Comparison of ENCODE assay signal across 9 cellular contexts in the genomic region with DNA sequence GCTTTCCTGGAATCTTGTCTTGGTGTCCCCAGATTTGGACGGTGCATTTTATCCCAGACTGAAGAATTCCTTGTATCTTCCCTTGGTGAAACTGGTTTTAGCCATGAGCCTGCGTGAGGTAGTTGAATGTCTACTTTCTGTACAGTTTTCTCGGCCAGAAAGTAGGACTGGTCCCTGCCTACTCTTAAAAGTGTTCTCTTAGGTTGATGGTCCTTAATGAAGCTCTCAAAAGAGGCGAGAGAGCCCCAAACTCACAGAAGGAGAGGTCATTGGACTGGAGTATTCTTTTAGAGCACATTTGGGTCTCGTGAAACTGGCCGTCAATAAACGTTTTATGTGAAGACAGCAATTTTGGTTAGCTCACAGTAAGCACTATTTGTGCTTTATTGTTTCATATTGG. TPM values are rescaled to one million over a fixed set of nuclear protein-coding genes. Genes with fewer than 3 reads are reported as not detected.
DNase-seq lines count a peak whose midpoint lies in the region; ATAC-seq, FAIRE-seq and TF ChIP-seq lines count a peak whose summit lies in the region.
"Had no signal": no experiment of that assay in that cellular context is flagged by ENCODE, and none has a peak within 500 bp of the region (broad histone marks: within the 10 kb centered on the region; RNA-seq: fewer than 3 reads in every experiment).

No MANE protein-coding gene starts in this region.

- peak overlapping the region; percentile 99 for H3K4me2 ChIP-seq in HepG2 (ENCODE audit: low read depth, low read length)

- ATAC-seq in left ventricle myocardium superior = no peak
- ATAC-seq in HepG2 = peak; percentile 22
- no peak for ATAC-seq in HG03565 (IDR thresholded peaks at IDR 0.05; ENCODE audit: unreplicated experiment)

- TF ChIP-seq RAD21 in HepG2 (CRISPR knock-in tag; IDR thresholded peaks at IDR 0.05) = no peak

- peak overlapping the region; percentile 97 for H3K27ac ChIP-seq in cardiac muscle cell
- H3K27ac ChIP-seq in HepG2 (ENCODE audit: extremely low read length, insufficient read depth, low read length) = peak overlapping the region; percentile 78
- H3K27ac ChIP-seq in vagina = peak overlapping the region; percentile 82

- POLR2A ChIA-PET in HepG2 (lab: Yijun Ruan, JAX) = no interaction called here

- no TSS peak for BruUV-seq in HepG2 (replicated peaks; lab: Mats Ljungman, UMichigan)

- no peak for FAIRE-seq in HepG2 (lab: Jason Lieb, UNC)
- FAIRE-seq: H54 had no signal

- TF ChIP-seq POLR2A in HepG2 (IDR thresholded peaks at IDR 0.05; ENCODE audit: insufficient read depth in 1 of 2, low read depth in 2 of 2, low read length in 2 of 2) = no peak
- TF ChIP-seq POLR2A in vagina (IDR thresholded peaks at IDR 0.05) = no peak

- peaks cover 3% of the 10 kb centered on the region; the same call in 1 of the 2 replicates for H4K20me1 ChIP-seq in HepG2 (ENCODE audit: insufficient read depth, low read length)

- intact Hi-C loops in left ventricle myocardium superior (cut with micrococcal nuclease) (no loop called here), HepG2 (cut with micrococcal nuclease; ENCODE audit: unreplicated experiment) (loop anchor here (1.0 to 2.0 kb wide), 3 partner anchors 58 to 160 kb away; no protein-coding TSS in a partner anchor), vagina (cut with DNase I) (no loop called here)

- H3K9me3 ChIP-seq in cardiac muscle cell (ENCODE audit: low read depth) (no peaks in the 10 kb centered on the region), HepG2 (ENCODE audit: low read length) (no peaks in the 10 kb centered on the region), vagina (no peaks in the 10 kb centered on the region)

- TF ChIP-seq EP300 in HepG2 (IDR thresholded peaks at IDR 0.05; ENCODE audit: low read depth in 2 of 2, low read length in 2 of 2) = no peak
- TF ChIP-seq EP300 in HepG2 (CRISPR knock-in tag; IDR thresholded peaks at IDR 0.05; ENCODE audit: borderline replicate concordance) = no peak

- peaks cover 47% of the 10 kb centered on the region for H3K79me2 ChIP-seq in HepG2 (ENCODE audit: insufficient read depth, low read length)

- in situ Hi-C loops in astrocyte of the spinal cord (cut with HindIII; ENCODE audit: low sequenced_read_pairs) = no loop called here
- in situ Hi-C loops in HepG2 (cut with HindIII; ENCODE audit: extremely low pct_ligation_motif_present, low pct_unique_long_range_greater_than_20kb) = no loop called here

- H3K27me3 ChIP-seq in cardiac muscle cell (no peaks in the 10 kb centered on the region), HepG2 (ENCODE audit: control insufficient read depth in 1 of 2, insufficient read depth in 2 of 2, low read length in 2 of 2) (no peaks in the 10 kb centered on the region; a peak in 1 of 5 replicates), vagina (no peaks in the 10 kb centered on the region)

- H2AFZ ChIP-seq in HepG2 (ENCODE audit: low read length) = peak overlapping the region; percentile 31

- DNase-seq in cardiac muscle cell (ENCODE audit: low read depth in 1 of 2, low spot score in 1 of 2) (no peak), left ventricle myocardium superior (no peak), astrocyte of the spinal cord (ENCODE audit: low read depth, low spot score) (no peak), HepG2 (ENCODE audit: low spot score) (no peak), vagina (ENCODE audit: extremely low spot score in 2 of 2) (no peak), NCI-H748 treated with DMSO at 0.1 percent for 48 hours (lab: John Stamatoyannopoulos, UW) (no peak)
- no peak for DNase-seq in activated T-cell treated with anti-CD3 and anti-CD28 coated beads, Interleukin-2, amount 50 U/mL, for 48 hours

- CTCF ChIA-PET in HepG2 (lab: Yijun Ruan, JAX; ENCODE audit: low intra/inter-chr PET ratio, low total read pairs) = interaction anchor here (1.8 kb wide), 1 partner anchor 74 kb away, joined by 7 read pairs; no protein-coding TSS in a partner anchor

- TF ChIP-seq CTCF in cardiac muscle cell (IDR thresholded peaks at IDR 0.05; ENCODE audit: low read depth, low read length) (no peak), astrocyte of the spinal cord (IDR thresholded peaks at IDR 0.05; ENCODE audit: low read depth, low read length) (no peak), HepG2 (CRISPR knock-in tag; IDR thresholded peaks at IDR 0.05) (no peak), vagina (IDR thresholded peaks at IDR 0.05) (no peak)

- peak overlapping the region; percentile 95 for H3K4me3 ChIP-seq in cardiac muscle cell
- peak overlapping the region; percentile 65 for H3K4me3 ChIP-seq in astrocyte of the spinal cord (ENCODE audit: low read depth, low read length)
- peak overlapping the region; percentile 66 to 78 (median 77) for H3K4me3 ChIP-seq in HepG2 (replicated peaks in 1 of 3; ENCODE audit: insufficient read depth in 1 of 3, low read depth in 2 of 3, low read length in 3 of 3)
- H3K4me3 ChIP-seq in vagina = peak overlapping the region; percentile 86 to 89

- peak overlapping the region; percentile 86 for H3K9ac ChIP-seq in HepG2 (ENCODE audit: insufficient read depth, low read depth, low read length)

- H3K4me1 ChIP-seq in cardiac muscle cell (ENCODE audit: low read depth) (peaks cover 8% of the 10 kb centered on the region), HepG2 (ENCODE audit: insufficient read depth, low read length) (peaks cover 23% of the 10 kb centered on the region), vagina (peaks cover 27% of the 10 kb centered on the region)

- H3K36me3 ChIP-seq in cardiac muscle cell (no peaks in the 10 kb centered on the region), HepG2 (replicated peaks in 1 of 2; ENCODE audit: control insufficient read depth in 1 of 2, insufficient read depth in 2 of 2, low read length in 2 of 2) (no peaks in the 10 kb centered on the region), vagina (no peaks in the 10 kb centered on the region)

- WGBS in HepG2 (ENCODE audit: low lambda C conversion rate) = under 1% methylated on average over 7 of the region's 7 CpGs

TF ChIP-seq in HepG2, 621 proteins besides CTCF, POLR2A, EP300 and RAD21:
- TF ChIP-seq, protein P1, sequence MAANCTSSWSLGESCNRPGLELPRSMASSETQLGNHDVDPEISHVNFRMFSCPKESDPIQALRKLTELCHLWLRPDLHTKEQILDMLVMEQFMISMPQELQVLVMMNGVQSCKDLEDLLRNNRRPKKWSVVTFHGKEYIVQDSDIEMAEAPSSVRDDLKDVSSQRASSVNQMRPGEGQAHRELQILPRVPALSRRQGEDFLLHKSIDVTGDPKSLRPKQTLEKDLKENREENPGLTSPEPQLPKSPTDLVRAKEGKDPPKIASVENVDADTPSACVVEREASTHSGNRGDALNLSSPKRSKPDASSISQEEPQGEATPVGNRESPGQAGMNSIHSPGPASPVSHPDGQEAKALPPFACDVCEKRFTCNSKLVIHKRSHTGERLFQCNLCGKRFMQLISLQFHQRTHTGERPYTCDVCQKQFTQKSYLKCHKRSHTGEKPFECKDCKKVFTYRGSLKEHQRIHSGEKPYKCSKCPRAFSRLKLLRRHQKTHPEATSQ (CRISPR knock-in tag; IDR thresholded peaks at IDR 0.05; ENCODE audit: borderline replicate concordance) = 0 out of 2 replicates have a peak, but pooled peaks have one; percentile 15
- no peak for TF ChIP-seq CBFB (CRISPR knock-in tag; IDR thresholded peaks at IDR 0.05)

RNA-seq across cellular contexts. Expression of a gene that starts 0.7 kb away (rescaled TPM):
- 14.5 and 15.5 TPM in 2 replicates for total RNA-seq in cardiac muscle cell
- 21.3 and 24.8 TPM in 2 replicates for polyA plus RNA-seq in cardiac muscle cell
- 22.8 TPM for total RNA-seq in left ventricle myocardium superior
- 32.8 and 48.3 TPM in 2 replicates for total RNA-seq in HepG2 (2016; rRNA removed; fragmentation: Illumina TruSeq; extraction: Trizol)
- total RNA-seq in HepG2 (2016; cell fraction: cytosol; rRNA removed; fragmentation: Illumina TruSeq; extraction: Trizol; ENCODE audit: low read depth) = 3.7 and 6.0 TPM in 2 replicates
- 34.9 and 50.9 TPM in 2 replicates for total RNA-seq in HepG2 (2016; cell fraction: insoluble cytoplasmic fraction; rRNA removed; fragmentation: Illumina TruSeq; extraction: Trizol)
- total RNA-seq in HepG2 (2016; cell fraction: membrane; rRNA removed; fragmentation: Illumina TruSeq; extraction: Trizol) = 12.3 and 12.5 TPM in 2 replicates
- total RNA-seq in HepG2 (2016; cell fraction: nucleus; rRNA removed; fragmentation: Illumina TruSeq; extraction: Trizol) = 21.0 and 24.0 TPM in 2 replicates
- 8.5 and 10.6 TPM in 2 replicates for polyA plus RNA-seq in HepG2 (2011; rRNA removed)
- 6.8 and 8.9 TPM in 2 replicates for polyA plus RNA-seq in HepG2 (2011; cell fraction: cytosol; rRNA removed)
- polyA plus RNA-seq in HepG2 (2011; cell fraction: nucleus; rRNA removed) = 2.5 and 3.7 TPM in 2 replicates
- polyA plus RNA-seq in HepG2 (2012) = 15.5 and 16.7 TPM in 2 replicates
- polyA plus RNA-seq in HepG2 (2016; cell fraction: cytosol; fragmentation: Illumina TruSeq; extraction: Trizol; ENCODE audit: low read depth) = 3.1 and 3.2 TPM in 2 replicates
- 44.7 and 48.6 TPM in 2 replicates for polyA plus RNA-seq in HepG2 (2016; cell fraction: insoluble cytoplasmic fraction; fragmentation: Illumina TruSeq; extraction: Trizol; ENCODE audit: low read depth)
- polyA plus RNA-seq in HepG2 (2016; cell fraction: membrane; fragmentation: Illumina TruSeq; extraction: Trizol; ENCODE audit: low read depth) = 6.9 and 7.2 TPM in 2 replicates
- 17.9 and 21.2 TPM in 2 replicates for polyA plus RNA-seq in HepG2 (2016; cell fraction: nucleus; fragmentation: Illumina TruSeq; extraction: Trizol; ENCODE audit: insufficient read depth, low read depth)
- polyA minus RNA-seq in HepG2 (2011; rRNA and poly(A)+ RNA removed; ENCODE audit: low replicate concordance) = 2.7 and 3.2 TPM in 2 replicates
- polyA minus RNA-seq in HepG2 (2011; cell fraction: cytosol; rRNA and poly(A)+ RNA removed) = 7.3 and 10.5 TPM in 2 replicates
- polyA minus RNA-seq in HepG2 (2011; cell fraction: nucleus; rRNA and poly(A)+ RNA removed) = 17.1 and 17.2 TPM in 2 replicates
- total RNA-seq in vagina = 18.9 TPM
